Comparison of ENCODE assay signal across 1 cellular context in the genomic region with DNA sequence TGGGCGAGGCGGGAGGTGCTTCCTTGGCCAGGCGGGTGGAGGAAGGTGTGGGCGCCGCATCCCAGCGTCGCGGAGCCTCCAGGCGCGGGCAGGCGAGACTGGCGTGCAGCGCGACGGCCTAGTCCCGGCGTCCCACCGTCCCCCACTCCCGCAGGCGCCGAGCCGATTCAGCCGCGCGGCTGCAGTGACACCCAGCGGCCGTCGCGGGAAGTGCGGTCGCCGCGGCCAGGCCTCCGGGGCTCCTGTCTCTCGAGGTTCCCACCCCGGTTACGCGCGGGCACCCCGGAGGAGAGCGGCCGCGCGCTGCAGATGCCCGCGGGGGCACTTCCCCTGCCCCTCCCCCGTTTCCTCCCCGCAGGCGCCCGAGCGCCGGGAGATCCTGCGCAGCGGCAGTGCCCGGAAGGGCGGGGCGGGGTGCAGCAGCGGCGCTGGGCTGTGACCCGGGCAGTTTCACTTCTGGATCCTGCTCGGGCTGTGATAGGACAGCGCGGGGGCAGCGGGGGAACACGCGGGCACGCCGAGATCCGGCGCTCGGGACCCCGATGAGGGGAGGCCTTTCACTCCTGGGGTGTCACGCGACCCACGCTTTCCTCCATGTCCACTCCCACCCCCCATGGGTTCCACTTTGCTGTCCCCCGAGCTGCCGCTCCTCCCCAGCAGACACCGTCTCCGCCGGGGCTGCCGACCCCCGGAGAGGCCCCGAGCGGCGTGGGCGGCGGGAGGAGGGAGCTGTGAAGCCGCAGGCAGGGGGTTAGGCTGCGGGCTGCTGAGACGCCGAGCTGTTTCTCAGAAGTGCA.
TF ChIP-seq lines count a peak whose summit lies in the region.

No MANE protein-coding gene starts in this region.

TF ChIP-seq in HepG2, 621 proteins besides CTCF, POLR2A, EP300 and RAD21 (continued from another document):
- TF ChIP-seq KDM6A (CRISPR knock-in tag; IDR thresholded peaks at IDR 0.05; ENCODE audit: low read depth) (no peak), HIVEP1 (CRISPR knock-in tag; IDR thresholded peaks at IDR 0.05) (peak; percentile 68; the same call in 1 of the 2 replicates), ZNF839 (CRISPR knock-in tag; IDR thresholded peaks at IDR 0.05; ENCODE audit: borderline replicate concordance) (no peak), NFIC (IDR thresholded peaks at IDR 0.05; ENCODE audit: low read length) (no peak), DNMT1 (CRISPR knock-in tag; IDR thresholded peaks at IDR 0.05) (peak; percentile 90), DPF2 (CRISPR knock-in tag; IDR thresholded peaks at IDR 0.05; ENCODE audit: borderline replicate concordance, low read depth) (no peak), U2AF1 (optimal IDR thresholded peaks at IDR 0.05; ENCODE audit: low read depth, low read length) (peak; percentile 57), NCOR1 (IDR thresholded peaks at IDR 0.05; ENCODE audit: borderline replicate concordance, low read length) (no peak), ZNF274 (CRISPR knock-in tag; IDR thresholded peaks at IDR 0.05) (peak; percentile 46; the same call in 1 of the 2 replicates), ZNF10 (CRISPR knock-in tag; IDR thresholded peaks at IDR 0.05; ENCODE audit: borderline replicate concordance, low read depth) (no peak), GATAD2A (CRISPR knock-in tag; IDR thresholded peaks at IDR 0.05) (peak; percentile 74), TCF7L2 (IDR thresholded peaks at IDR 0.05; ENCODE audit: low read depth, low read length) (no peak), ZNF546 (CRISPR knock-in tag; conservative IDR thresholded peaks at IDR 0.05) (peak; percentile 96), GTF3A (CRISPR knock-in tag; conservative IDR thresholded peaks at IDR 0.05) (peak; percentile 97), ZNF878 (CRISPR knock-in tag; IDR thresholded peaks at IDR 0.05) (no peak; the same call in 1 of the 2 replicates), HHEX (CRISPR knock-in tag; IDR thresholded peaks at IDR 0.05) (no peak), ZNF44 (CRISPR knock-in tag; IDR thresholded peaks at IDR 0.05) (no peak), SNAPC2 (CRISPR knock-in tag; IDR thresholded peaks at IDR 0.05) (peak; percentile 86), FOXO1 (CRISPR knock-in tag; IDR thresholded peaks at IDR 0.05) (peak; percentile 66), NFRKB (IDR thresholded peaks at IDR 0.05) (no peak), AKAP8 (CRISPR knock-in tag; IDR thresholded peaks at IDR 0.05) (peak; percentile 43), MTF1 (CRISPR knock-in tag; IDR thresholded peaks at IDR 0.05) (peak; percentile 18), STAT5B (CRISPR knock-in tag; IDR thresholded peaks at IDR 0.05) (0 out of 2 replicates have a peak, but pooled peaks have one; percentile 27), ZFP36L1 (CRISPR knock-in tag; IDR thresholded peaks at IDR 0.05) (no peak), FOXM1 (CRISPR knock-in tag; IDR thresholded peaks at IDR 0.05) (no peak), ESRRA (CRISPR knock-in tag; IDR thresholded peaks at IDR 0.05; ENCODE audit: low read depth) (peak; percentile 78), RBM22 (optimal IDR thresholded peaks at IDR 0.05; ENCODE audit: low read length) (no peak), KDM4B (CRISPR knock-in tag; IDR thresholded peaks at IDR 0.05) (peak; percentile 59; the same call in 1 of the 2 replicates), ZNF263 (CRISPR knock-in tag; IDR thresholded peaks at IDR 0.05) (peak; percentile 52), ZNF382 (CRISPR knock-in tag; IDR thresholded peaks at IDR 0.05; ENCODE audit: borderline replicate concordance) (no peak), TOPORS (CRISPR knock-in tag; IDR thresholded peaks at IDR 0.05) (peak; percentile 75; the same call in 1 of the 2 replicates), ELF1 (CRISPR knock-in tag; IDR thresholded peaks at IDR 0.05) (peak; percentile 82), TRIM24 (CRISPR knock-in tag; IDR thresholded peaks at IDR 0.05) (no peak)
- TF ChIP-seq, protein P1, sequence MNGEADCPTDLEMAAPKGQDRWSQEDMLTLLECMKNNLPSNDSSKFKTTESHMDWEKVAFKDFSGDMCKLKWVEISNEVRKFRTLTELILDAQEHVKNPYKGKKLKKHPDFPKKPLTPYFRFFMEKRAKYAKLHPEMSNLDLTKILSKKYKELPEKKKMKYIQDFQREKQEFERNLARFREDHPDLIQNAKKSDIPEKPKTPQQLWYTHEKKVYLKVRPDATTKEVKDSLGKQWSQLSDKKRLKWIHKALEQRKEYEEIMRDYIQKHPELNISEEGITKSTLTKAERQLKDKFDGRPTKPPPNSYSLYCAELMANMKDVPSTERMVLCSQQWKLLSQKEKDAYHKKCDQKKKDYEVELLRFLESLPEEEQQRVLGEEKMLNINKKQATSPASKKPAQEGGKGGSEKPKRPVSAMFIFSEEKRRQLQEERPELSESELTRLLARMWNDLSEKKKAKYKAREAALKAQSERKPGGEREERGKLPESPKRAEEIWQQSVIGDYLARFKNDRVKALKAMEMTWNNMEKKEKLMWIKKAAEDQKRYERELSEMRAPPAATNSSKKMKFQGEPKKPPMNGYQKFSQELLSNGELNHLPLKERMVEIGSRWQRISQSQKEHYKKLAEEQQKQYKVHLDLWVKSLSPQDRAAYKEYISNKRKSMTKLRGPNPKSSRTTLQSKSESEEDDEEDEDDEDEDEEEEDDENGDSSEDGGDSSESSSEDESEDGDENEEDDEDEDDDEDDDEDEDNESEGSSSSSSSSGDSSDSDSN (CRISPR knock-in tag; IDR thresholded peaks at IDR 0.05), result peak; percentile 93
- TF ChIP-seq, protein P2, sequence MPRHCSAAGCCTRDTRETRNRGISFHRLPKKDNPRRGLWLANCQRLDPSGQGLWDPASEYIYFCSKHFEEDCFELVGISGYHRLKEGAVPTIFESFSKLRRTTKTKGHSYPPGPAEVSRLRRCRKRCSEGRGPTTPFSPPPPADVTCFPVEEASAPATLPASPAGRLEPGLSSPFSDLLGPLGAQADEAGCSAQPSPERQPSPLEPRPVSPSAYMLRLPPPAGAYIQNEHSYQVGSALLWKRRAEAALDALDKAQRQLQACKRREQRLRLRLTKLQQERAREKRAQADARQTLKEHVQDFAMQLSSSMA (CRISPR knock-in tag; IDR thresholded peaks at IDR 0.05), result peak; percentile 81; the same call in 1 of the 2 replicates
- TF ChIP-seq, protein P3, sequence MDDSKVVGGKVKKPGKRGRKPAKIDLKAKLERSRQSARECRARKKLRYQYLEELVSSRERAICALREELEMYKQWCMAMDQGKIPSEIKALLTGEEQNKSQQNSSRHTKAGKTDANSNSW (CRISPR knock-in tag; IDR thresholded peaks at IDR 0.05; ENCODE audit: borderline replicate concordance), result peak; percentile 77; the same call in 1 of the 2 replicates
- TF ChIP-seq, protein P4, sequence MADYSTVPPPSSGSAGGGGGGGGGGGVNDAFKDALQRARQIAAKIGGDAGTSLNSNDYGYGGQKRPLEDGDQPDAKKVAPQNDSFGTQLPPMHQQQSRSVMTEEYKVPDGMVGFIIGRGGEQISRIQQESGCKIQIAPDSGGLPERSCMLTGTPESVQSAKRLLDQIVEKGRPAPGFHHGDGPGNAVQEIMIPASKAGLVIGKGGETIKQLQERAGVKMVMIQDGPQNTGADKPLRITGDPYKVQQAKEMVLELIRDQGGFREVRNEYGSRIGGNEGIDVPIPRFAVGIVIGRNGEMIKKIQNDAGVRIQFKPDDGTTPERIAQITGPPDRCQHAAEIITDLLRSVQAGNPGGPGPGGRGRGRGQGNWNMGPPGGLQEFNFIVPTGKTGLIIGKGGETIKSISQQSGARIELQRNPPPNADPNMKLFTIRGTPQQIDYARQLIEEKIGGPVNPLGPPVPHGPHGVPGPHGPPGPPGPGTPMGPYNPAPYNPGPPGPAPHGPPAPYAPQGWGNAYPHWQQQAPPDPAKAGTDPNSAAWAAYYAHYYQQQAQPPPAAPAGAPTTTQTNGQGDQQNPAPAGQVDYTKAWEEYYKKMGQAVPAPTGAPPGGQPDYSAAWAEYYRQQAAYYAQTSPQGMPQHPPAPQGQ (CRISPR knock-in tag; IDR thresholded peaks at IDR 0.05; ENCODE audit: borderline replicate concordance), result no peak
- TF ChIP-seq, protein P5, sequence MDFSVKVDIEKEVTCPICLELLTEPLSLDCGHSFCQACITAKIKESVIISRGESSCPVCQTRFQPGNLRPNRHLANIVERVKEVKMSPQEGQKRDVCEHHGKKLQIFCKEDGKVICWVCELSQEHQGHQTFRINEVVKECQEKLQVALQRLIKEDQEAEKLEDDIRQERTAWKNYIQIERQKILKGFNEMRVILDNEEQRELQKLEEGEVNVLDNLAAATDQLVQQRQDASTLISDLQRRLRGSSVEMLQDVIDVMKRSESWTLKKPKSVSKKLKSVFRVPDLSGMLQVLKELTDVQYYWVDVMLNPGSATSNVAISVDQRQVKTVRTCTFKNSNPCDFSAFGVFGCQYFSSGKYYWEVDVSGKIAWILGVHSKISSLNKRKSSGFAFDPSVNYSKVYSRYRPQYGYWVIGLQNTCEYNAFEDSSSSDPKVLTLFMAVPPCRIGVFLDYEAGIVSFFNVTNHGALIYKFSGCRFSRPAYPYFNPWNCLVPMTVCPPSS (IDR thresholded peaks at IDR 0.05), result no peak
